In the genomic region with DNA sequence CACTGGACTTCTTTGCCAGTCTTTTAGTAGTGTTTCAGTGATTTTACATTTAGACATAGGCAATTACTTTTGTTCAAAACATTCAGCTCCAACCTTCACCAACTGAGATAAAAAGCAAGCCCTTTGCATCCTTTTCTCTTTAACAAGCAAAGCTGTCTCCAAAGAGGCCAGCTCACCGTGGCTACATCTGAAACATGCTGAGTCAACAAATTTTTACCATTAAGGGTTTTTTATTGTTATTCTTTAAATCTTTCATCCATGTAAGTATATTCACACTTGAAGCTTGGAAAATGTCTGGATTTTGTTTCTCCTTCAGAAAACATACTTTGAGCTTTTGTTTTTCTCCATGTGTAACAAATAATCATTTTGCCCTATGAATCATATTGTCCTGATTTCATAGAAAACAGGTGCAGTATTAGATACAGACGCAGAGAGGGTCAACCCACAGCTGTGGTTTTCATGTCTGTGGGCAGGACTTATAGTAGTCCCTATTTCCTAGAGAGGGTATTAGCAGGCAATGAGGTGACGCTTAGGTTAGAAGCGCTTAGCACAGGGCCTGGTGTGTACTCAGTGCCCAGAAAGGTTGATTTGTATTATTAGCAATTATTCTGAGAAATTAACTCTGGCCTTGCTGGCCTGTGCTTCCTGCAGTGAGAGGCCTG, we compare ENCODE assay signal across 1 cellular context.
TF ChIP-seq lines count a peak whose summit lies in the region.

No MANE protein-coding gene starts in this region.

TF ChIP-seq in IMR-90, 13 proteins besides CTCF, POLR2A, EP300 and RAD21:
- TF ChIP-seq FOS (IDR thresholded peaks at IDR 0.05; ENCODE audit: low read depth, low read length), result no peak
- peak; percentile 99 for TF ChIP-seq MAFK (IDR thresholded peaks at IDR 0.05; ENCODE audit: low read depth, low read length)
- TF ChIP-seq MAZ (IDR thresholded peaks at IDR 0.05; ENCODE audit: borderline replicate concordance, low read depth, low read length), result no peak
- no peak for TF ChIP-seq RFX5 (IDR thresholded peaks at IDR 0.05; ENCODE audit: low read depth, low read length)
TF ChIP-seq in IMR-90: peak in this region for 1.
